Comparison of ENCODE assay signal across 27 cellular contexts in genomic region chr4:141013899-141014298, GRCh38.
DNase-seq lines count a peak whose midpoint lies in the region; ATAC-seq and TF ChIP-seq lines count a peak whose summit lies in the region.
"Had no signal": no experiment of that assay in that cellular context is flagged by ENCODE, and none has a peak within 500 bp of the region (broad histone marks: within the 10 kb centered on the region; RNA-seq: fewer than 3 reads in every experiment).

No MANE protein-coding gene starts in this region.

- H4K20me1 ChIP-seq in SK-N-SH (ENCODE audit: insufficient read depth) = no peaks in the 10 kb centered on the region
- H4K20me1 ChIP-seq: BLaER1 had no signal

- intact Hi-C loops in prostate gland (cut with DNase I) = no loop called here
- intact Hi-C loops in right lobe of liver (cut with DNase I) = no loop called here

- no peak for TF ChIP-seq RAD21 in SK-N-SH (IDR thresholded peaks at IDR 0.05; ENCODE audit: low read length)

- H3K27me3 ChIP-seq in BE2C (no peaks in the 10 kb centered on the region), SK-N-SH (ENCODE audit: insufficient read depth) (no peaks in the 10 kb centered on the region), rectal smooth muscle tissue (ENCODE audit: control insufficient read depth, insufficient read depth, low read length) (no peaks in the 10 kb centered on the region), prostate gland (replicated peaks; ENCODE audit: insufficient read depth) (no peaks in the 10 kb centered on the region), right lobe of liver (no peaks in the 10 kb centered on the region)
- H3K27me3 ChIP-seq: BLaER1 had no signal

- H3K36me3 Mint-ChIP-seq in mesothelial cell of epicardium = peaks cover 3% of the 10 kb centered on the region
- H3K36me3 Mint-ChIP-seq: CD14-positive monocyte; CD4-positive, alpha-beta memory T cell; CD4-positive, CD25-positive, alpha-beta regulatory T cell; CD8-positive, alpha-beta memory T cell had no signal

- CTCF ChIA-PET in SK-N-SH (lab: Yijun Ruan, JAX) = interaction anchor here (0.7 to 1.4 kb wide), 3 partner anchors 17 to 120 kb away, joined by 3 to 5 read pairs (median 4); partner anchors contain the start of gene RNF150

- no peaks in the 10 kb centered on the region for H3K27me3 Mint-ChIP-seq in mesothelial cell of epicardium (ENCODE audit: low read depth)
- H3K27me3 Mint-ChIP-seq: CD4-positive, alpha-beta memory T cell; CD4-positive, CD25-positive, alpha-beta regulatory T cell; CD8-positive, alpha-beta memory T cell had no signal

- H3K4me3 ChIP-seq in BE2C (ENCODE audit: low read depth, low read length) = no peak overlapping the region
- H3K4me3 ChIP-seq in SK-N-SH (ENCODE audit: low read depth in 2 of 2, low read length in 1 of 2) = no peak overlapping the region
- no peak overlapping the region for H3K4me3 ChIP-seq in rectal smooth muscle tissue (ENCODE audit: low read length)
- H3K4me3 ChIP-seq in prostate gland = no peak overlapping the region
- H3K4me3 ChIP-seq in right lobe of liver = no peak overlapping the region
- H3K4me3 ChIP-seq: A549, BLaER1, GM12878 had no signal

- peaks cover 38% of the 10 kb centered on the region; the same call in 1 of the 2 replicates for H3K79me2 ChIP-seq in SK-N-SH (ENCODE audit: insufficient read depth)

- TF ChIP-seq CTCF in BE2C (IDR thresholded peaks at IDR 0.05; ENCODE audit: low read depth, low read length) (no peak), SK-N-SH (IDR thresholded peaks at IDR 0.05) (no peak), mesothelial cell of epicardium (IDR thresholded peaks at IDR 0.05; ENCODE audit: unreplicated experiment) (no peak), prostate gland (IDR thresholded peaks at IDR 0.05) (no peak), right lobe of liver (IDR thresholded peaks at IDR 0.05) (no peak)

- ATAC-seq in right lobe of liver = no peak
- ATAC-seq: A549, GM12878 had no signal

- DNase-seq in BE2C (peak; percentile 16), SK-N-SH (no peak), mesothelial cell of epicardium (ENCODE audit: low spot score in 2 of 2, unreplicated experiment in 2 of 2) (no peak), prostate gland (ENCODE audit: low spot score) (no peak), right lobe of liver (no peak), medulla oblongata (ENCODE audit: extremely low spot score) (no peak)
- no peak for DNase-seq in activated CD4-positive, CD25-positive, alpha-beta regulatory T cell (lab: John Stamatoyannopoulos, UW)
- DNase-seq: AML-193; C1 segment of cervical spinal cord; CD4-positive, alpha-beta memory T cell; CD4-positive, CD25-positive, alpha-beta regulatory T cell; CD8-positive, alpha-beta memory T cell; COR-L47; DMS 273 treated with DMSO at 0.1 percent for 48 hours; DMS153; DMS53; DMS79; DND-41; EL; GDM1 had no signal

- TF ChIP-seq EP300 in SK-N-SH (IDR thresholded peaks at IDR 0.05; ENCODE audit: borderline replicate concordance in 1 of 2, low read depth in 1 of 2, low read length in 1 of 2) = peak in 1 of 2 experiments; percentile 82; a peak in 1 of 4 replicates

- peak overlapping the region; percentile 2 for H3K27ac Mint-ChIP-seq in mesothelial cell of epicardium
- H3K27ac Mint-ChIP-seq: B cell; CD14-positive monocyte; CD4-positive, alpha-beta memory T cell; CD4-positive, CD25-positive, alpha-beta regulatory T cell; CD8-positive, alpha-beta memory T cell had no signal

- H3K36me3 ChIP-seq in BE2C (no peaks in the 10 kb centered on the region), SK-N-SH (replicated peaks in 1 of 2; ENCODE audit: control insufficient read depth in 1 of 2, insufficient read depth in 2 of 2, low read length in 1 of 2) (peaks cover 0 to 22% of the 10 kb centered on the region in 2 experiments), rectal smooth muscle tissue (ENCODE audit: control insufficient read depth, insufficient read depth, low read length) (no peaks in the 10 kb centered on the region), prostate gland (no peaks in the 10 kb centered on the region), right lobe of liver (no peaks in the 10 kb centered on the region)
- H3K36me3 ChIP-seq: BLaER1 had no signal

- no peaks in the 10 kb centered on the region for H3K9me2 ChIP-seq in SK-N-SH

- no peak overlapping the region for H3K4me2 ChIP-seq in SK-N-SH
- H3K4me2 ChIP-seq: A549, BLaER1 had no signal

- H3F3A ChIP-seq in SK-N-SH (replicated peaks; ENCODE audit: insufficient read depth) = no peaks in the 10 kb centered on the region

- peaks cover 11% of the 10 kb centered on the region for H3K9me3 Mint-ChIP-seq in mesothelial cell of epicardium
- H3K9me3 Mint-ChIP-seq: CD4-positive, alpha-beta memory T cell had no signal

- POLR2A ChIA-PET in SK-N-SH (lab: Yijun Ruan, JAX) = no interaction called here

- no peak for TF ChIP-seq POLR2A in prostate gland (IDR thresholded peaks at IDR 0.05)
- TF ChIP-seq POLR2A in right lobe of liver (IDR thresholded peaks at IDR 0.05) = no peak

- H3K4me1 ChIP-seq in BE2C (peaks cover 24% of the 10 kb centered on the region), SK-N-SH (ENCODE audit: control insufficient read depth in 1 of 2, insufficient read depth in 2 of 2, low read depth in 1 of 2, low read length in 1 of 2) (peaks cover 0 to 42% of the 10 kb centered on the region in 2 experiments; a peak in 2 of 4 replicates), rectal smooth muscle tissue (ENCODE audit: control insufficient read depth, insufficient read depth, low read length) (peaks cover 32% of the 10 kb centered on the region), prostate gland (replicated peaks) (no peaks in the 10 kb centered on the region), right lobe of liver (no peaks in the 10 kb centered on the region)
- H3K4me1 ChIP-seq: A549, BLaER1 had no signal

- H3K27ac ChIP-seq in SK-N-SH (ENCODE audit: low read depth in 2 of 2, low read length in 1 of 2) = peak overlapping the region in 1 of 2 experiments; percentile 53; a peak in 2 of 4 replicates
- peak overlapping the region; percentile 14 for H3K27ac ChIP-seq in rectal smooth muscle tissue (ENCODE audit: low read depth, low read length)
- H3K27ac ChIP-seq in prostate gland = no peak overlapping the region
- H3K27ac ChIP-seq in right lobe of liver = no peak overlapping the region
- H3K27ac ChIP-seq: 22Rv1, A549, BLaER1 had no signal

- no peak overlapping the region for H2AFZ ChIP-seq in SK-N-SH (ENCODE audit: low read depth)

- peaks cover 33% of the 10 kb centered on the region for H3K4me1 Mint-ChIP-seq in mesothelial cell of epicardium
- H3K4me1 Mint-ChIP-seq: B cell; CD14-positive monocyte; CD4-positive, alpha-beta memory T cell; CD4-positive, CD25-positive, alpha-beta regulatory T cell; CD8-positive, alpha-beta memory T cell had no signal

- 39% methylated on average over 3 of the region's 3 CpGs for WGBS in SK-N-SH (ENCODE audit: low lambda C conversion rate)
- 61% methylated on average over 3 of the region's 3 CpGs for WGBS in prostate gland
- 50% methylated on average over 3 of the region's 3 CpGs for WGBS in right lobe of liver (ENCODE audit: insufficient coverage, low coverage, low lambda C conversion rate, missing lambda C conversion rate)

- H3K9me3 ChIP-seq in BE2C (no peaks in the 10 kb centered on the region), SK-N-SH (no peaks in the 10 kb centered on the region), prostate gland (no peaks in the 10 kb centered on the region), right lobe of liver (no peaks in the 10 kb centered on the region)
- H3K9me3 ChIP-seq: A549, BLaER1 had no signal

- H3K9ac ChIP-seq in SK-N-SH (no peak overlapping the region), rectal smooth muscle tissue (ENCODE audit: low read length) (no peak overlapping the region)
- H3K9ac ChIP-seq: BLaER1 had no signal

- H3K4me3 Mint-ChIP-seq in mesothelial cell of epicardium = no peak overlapping the region
- H3K4me3 Mint-ChIP-seq: B cell; CD14-positive monocyte; CD4-positive, alpha-beta memory T cell; CD4-positive, CD25-positive, alpha-beta regulatory T cell; CD8-positive, alpha-beta memory T cell had no signal

TF ChIP-seq in SK-N-SH, 30 proteins besides CTCF, POLR2A, EP300 and RAD21:
- no peak for TF ChIP-seq FOXJ3 (CRISPR knock-in tag; IDR thresholded peaks at IDR 0.05)
- peak; percentile 65; the same call in 1 of the 2 replicates for TF ChIP-seq GATA2 (CRISPR knock-in tag; IDR thresholded peaks at IDR 0.05)
